In genomic region chr3:88034876-88035275, GRCh38 we compare ENCODE assay signal across 34 cellular contexts.
"Had no signal": no experiment of that assay in that cellular context is flagged by ENCODE, and none has a peak within 500 bp of the region (broad histone marks: within the 10 kb centered on the region; RNA-seq: fewer than 3 reads in every experiment).

No MANE protein-coding gene starts in this region.

- H3K27me3 Mint-ChIP-seq: activated B cell treated with CpG ODN at 0.5 μM for 24 hours; activated CD4-positive, alpha-beta memory T cell treated with anti-CD3 and anti-CD28 coated beads for 36 hours; activated CD4-positive, alpha-beta T cell treated with anti-CD3 and anti-CD28 coated beads, Interleukin-2, amount 10 ng/mL, durations not matched to agents 24 days and 14 days; activated CD8-positive, alpha-beta T cell treated with anti-CD3 and anti-CD28 coated beads for 36 hours; activated naive CD4-positive, alpha-beta T cell treated with anti-CD3 and anti-CD28 coated beads, Interleukin-2, amount 10 ng/mL, durations not matched to agents 7 days and 5 days; activated naive CD4-positive, alpha-beta T cell treated with anti-CD3 and anti-CD28 coated beads, Interleukin-2, amount 50 U/mL, for 24 hours; activated naive CD8-positive, alpha-beta T cell treated with anti-CD3 and anti-CD28 coated beads, Interleukin-2, amount 10 ng/mL, durations not matched to agents 7 days and 5 days; activated naive CD8-positive, alpha-beta T cell treated with anti-CD3 and anti-CD28 coated beads, Interleukin-2, amount 50 U/mL, for 24 hours; brain; T-cell had no signal

- H3K27ac Mint-ChIP-seq: activated B cell treated with CpG ODN at 0.5 μM for 24 hours; activated CD4-positive, alpha-beta memory T cell treated with anti-CD3 and anti-CD28 coated beads for 36 hours; activated CD4-positive, alpha-beta T cell treated with anti-CD3 and anti-CD28 coated beads, Interleukin-2, amount 10 ng/mL, durations not matched to agents 24 days and 14 days; activated CD8-positive, alpha-beta T cell treated with anti-CD3 and anti-CD28 coated beads for 36 hours; activated naive CD4-positive, alpha-beta T cell treated with anti-CD3 and anti-CD28 coated beads, Interleukin-2, amount 10 ng/mL, durations not matched to agents 7 days and 5 days; activated naive CD4-positive, alpha-beta T cell treated with anti-CD3 and anti-CD28 coated beads, Interleukin-2, amount 50 U/mL, for 24 hours; activated naive CD8-positive, alpha-beta T cell; activated naive CD8-positive, alpha-beta T cell treated with anti-CD3 and anti-CD28 coated beads, Interleukin-2, amount 50 U/mL, for 24 hours; activated T-cell treated with anti-CD3 and anti-CD28 coated beads, Interleukin-2, amount 50 U/mL, for 72 hours; activated T-helper 1 cell treated with anti-CD3 and anti-CD28 coated beads, Interleukin-12 subunit alpha, Interleukin-12 subunit beta, Interleukin-2, Interleukin-4 antibody, amounts not matched to agents 30 ng/mL and 10 ng/mL and 1 ng/mL, durations not matched to agents 14 hours and 24 hours and 36 hours; activated T-helper 17 cell treated with anti-CD3 and anti-CD28 coated beads, Interleukin-2, amount 50 U/mL, for 72 hours; brain had no signal

- H3K27ac ChIP-seq: ascending aorta, cardiac muscle cell, VCaP had no signal

- H3K4me3 Mint-ChIP-seq: activated CD4-positive, alpha-beta memory T cell treated with anti-CD3 and anti-CD28 coated beads for 36 hours; activated CD4-positive, alpha-beta T cell treated with anti-CD3 and anti-CD28 coated beads, Interleukin-2, amount 10 ng/mL, durations not matched to agents 24 days and 14 days; activated CD8-positive, alpha-beta T cell treated with anti-CD3 and anti-CD28 coated beads for 36 hours; activated naive CD4-positive, alpha-beta T cell treated with anti-CD3 and anti-CD28 coated beads, Interleukin-2, amount 10 ng/mL, durations not matched to agents 7 days and 5 days; activated naive CD4-positive, alpha-beta T cell treated with anti-CD3 and anti-CD28 coated beads, Interleukin-2, amount 50 U/mL, for 24 hours; activated naive CD8-positive, alpha-beta T cell; activated naive CD8-positive, alpha-beta T cell treated with anti-CD3 and anti-CD28 coated beads, Interleukin-2, amount 10 ng/mL, durations not matched to agents 7 days and 5 days; activated naive CD8-positive, alpha-beta T cell treated with anti-CD3 and anti-CD28 coated beads, Interleukin-2, amount 50 U/mL, for 24 hours; activated T-cell treated with anti-CD3 and anti-CD28 coated beads, Interleukin-2, amount 50 U/mL, for 4 hours; activated T-helper 1 cell treated with anti-CD3 and anti-CD28 coated beads, Interleukin-12 subunit alpha, Interleukin-12 subunit beta, Interleukin-2, Interleukin-4 antibody, amounts not matched to agents 30 ng/mL and 10 ng/mL and 1 ng/mL, durations not matched to agents 14 hours and 24 hours and 36 hours; activated T-helper 17 cell treated with anti-CD3 and anti-CD28 coated beads, Interleukin-2, amount 50 U/mL, for 72 hours; brain had no signal

- H3K36me3 Mint-ChIP-seq: activated CD4-positive, alpha-beta memory T cell treated with anti-CD3 and anti-CD28 coated beads for 36 hours; activated naive CD8-positive, alpha-beta T cell; brain; T-cell had no signal

- H3K9me3 ChIP-seq: ascending aorta had no signal

- ATAC-seq: activated CD8-positive, alpha-beta T cell treated with anti-CD3 and anti-CD28 coated beads for 36 hours; activated naive CD8-positive, alpha-beta T cell treated with anti-CD3 and anti-CD28 coated beads, Interleukin-2, amount 50 U/mL, for 24 hours; activated T-cell treated with anti-CD3 and anti-CD28 coated beads, Interleukin-2, amount 50 U/mL, for 4 hours; activated T-cell treated with anti-CD3 and anti-CD28 coated beads, Interleukin-2, amount 50 U/mL, for 72 hours; activated T-helper 17 cell treated with anti-CD3 and anti-CD28 coated beads, Interleukin-2, amount 50 U/mL, for 72 hours; T-cell had no signal

- H3K9me3 Mint-ChIP-seq: activated B cell treated with CpG ODN at 0.5 μM for 24 hours; activated CD4-positive, alpha-beta memory T cell treated with anti-CD3 and anti-CD28 coated beads for 36 hours; activated CD4-positive, alpha-beta T cell treated with anti-CD3 and anti-CD28 coated beads, Interleukin-2, amount 10 ng/mL, durations not matched to agents 24 days and 14 days; activated CD8-positive, alpha-beta T cell treated with anti-CD3 and anti-CD28 coated beads for 36 hours; activated naive CD4-positive, alpha-beta T cell treated with anti-CD3 and anti-CD28 coated beads, Interleukin-2, amount 10 ng/mL, durations not matched to agents 7 days and 5 days; activated naive CD4-positive, alpha-beta T cell treated with anti-CD3 and anti-CD28 coated beads, Interleukin-2, amount 50 U/mL, for 24 hours; activated naive CD8-positive, alpha-beta T cell treated with anti-CD3 and anti-CD28 coated beads, Interleukin-2, amount 50 U/mL, for 24 hours; activated T-cell treated with anti-CD3 and anti-CD28 coated beads, Interleukin-2, amount 50 U/mL, for 4 hours; activated T-cell treated with anti-CD3 and anti-CD28 coated beads, Interleukin-2, amount 50 U/mL, for 72 hours; activated T-helper 1 cell treated with anti-CD3 and anti-CD28 coated beads, Interleukin-12 subunit alpha, Interleukin-12 subunit beta, Interleukin-2, Interleukin-4 antibody, amounts not matched to agents 30 ng/mL and 10 ng/mL and 1 ng/mL, durations not matched to agents 14 hours and 24 hours and 36 hours; activated T-helper 17 cell treated with anti-CD3 and anti-CD28 coated beads, Interleukin-2, amount 50 U/mL, for 72 hours had no signal

- H3K36me3 ChIP-seq: ascending aorta, cardiac muscle cell had no signal

- H3K27me3 ChIP-seq: ascending aorta, cardiac muscle cell had no signal

- DNase-seq: activated B cell treated with CpG ODN at 0.5 μM for 24 hours; activated CD4-positive, alpha-beta memory T cell treated with anti-CD3 and anti-CD28 coated beads for 36 hours; activated CD4-positive, alpha-beta T cell treated with anti-CD3 and anti-CD28 coated beads for 4 hours; activated CD4-positive, alpha-beta T cell treated with anti-CD3 and anti-CD28 coated beads, Interleukin-2, amount 10 ng/mL, durations not matched to agents 24 days and 14 days; activated CD4-positive, alpha-beta T cell treated with anti-CD3 and anti-CD28 coated beads, Interleukin-2, amount 50 U/mL, for 1 hour; activated CD4-positive, alpha-beta T cell treated with anti-CD3 and anti-CD28 coated beads, Interleukin-2, amount 50 U/mL, for 4 hours; activated CD4-positive, CD25-positive, alpha-beta regulatory T cell treated with anti-CD3 and anti-CD28 coated beads, Interleukin-2, amount 50 U/mL, for 72 hours; activated CD8-positive, alpha-beta memory T cell treated with anti-CD3 and anti-CD28 coated beads, Interleukin-2, amount 50 U/mL, for 4 hours; activated CD8-positive, alpha-beta T cell treated with anti-CD3 and anti-CD28 coated beads for 36 hours; activated effector memory CD4-positive, alpha-beta T cell treated with anti-CD3 and anti-CD28 coated beads, Interleukin-2, amount 50 U/mL, for 16 hours; activated gamma-delta T cell treated with Interleukin-2 at 50 U/mL for 16 hours; activated naive CD4-positive, alpha-beta T cell; activated naive CD4-positive, alpha-beta T cell treated with anti-CD3 and anti-CD28 coated beads, Interleukin-2, amount 10 ng/mL, durations not matched to agents 7 days and 5 days; activated naive CD8-positive, alpha-beta T cell treated with anti-CD3 and anti-CD28 coated beads, Interleukin-2, amount 10 ng/mL, durations not matched to agents 7 days and 5 days; activated naive CD8-positive, alpha-beta T cell treated with anti-CD3 and anti-CD28 coated beads, Interleukin-2, amount 50 U/mL, for 24 hours; activated T-cell treated with anti-CD3 and anti-CD28 coated beads for 4 hours; activated T-cell treated with anti-CD3 and anti-CD28 coated beads, Interleukin-2, amount 50 U/mL, for 1 hour; activated T-cell treated with anti-CD3 and anti-CD28 coated beads, Interleukin-2, amount 50 U/mL, for 4 hours; activated T-cell treated with anti-CD3 and anti-CD28 coated beads, Interleukin-2, amount 50 U/mL, for 72 hours; amygdala; anterior cingulate cortex; caudate nucleus; T-cell; T-helper 9 cell had no signal

- H3K4me3 ChIP-seq: ascending aorta, cardiac muscle cell had no signal

- FAIRE-seq: bronchial epithelial cell, TTC549 had no signal
